In the genomic region with DNA sequence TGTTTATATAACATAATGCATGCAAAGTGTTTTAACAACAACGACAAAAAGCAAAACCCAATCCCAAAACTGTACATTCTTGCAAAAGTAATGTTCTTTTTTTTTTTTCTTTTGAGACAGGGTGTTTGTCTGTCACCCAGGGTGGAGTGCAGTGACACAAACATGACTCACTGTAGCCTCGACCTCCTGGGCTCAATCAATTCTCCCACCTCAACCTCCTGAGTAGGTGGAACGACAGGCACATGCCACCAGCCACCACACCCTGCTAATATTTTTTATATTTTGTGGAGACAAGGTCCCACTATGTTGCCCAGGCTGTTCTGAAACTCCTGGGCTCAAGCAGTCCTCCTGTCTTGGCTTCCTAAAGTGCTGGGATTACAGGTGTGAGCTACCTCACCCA, we compare ENCODE assay signal across 24 cellular contexts. TPM values are rescaled to one million over a fixed set of nuclear protein-coding genes. Genes with fewer than 3 reads are reported as not detected.
DNase-seq lines count a peak whose midpoint lies in the region; ATAC-seq, FAIRE-seq and TF ChIP-seq lines count a peak whose summit lies in the region.
"Had no signal": no experiment of that assay in that cellular context is flagged by ENCODE, and none has a peak within 500 bp of the region (broad histone marks: within the 10 kb centered on the region; RNA-seq: fewer than 3 reads in every experiment).

No MANE protein-coding gene starts in this region.

- TF ChIP-seq CTCF in pancreas (IDR thresholded peaks at IDR 0.05) = no peak

- H3K36me3 Mint-ChIP-seq in activated CD8-positive, alpha-beta memory T cell treated with anti-CD3 and anti-CD28 coated beads, Interleukin-2, amount 10 ng/mL, durations not matched to agents 7 days and 5 days = peaks cover 9% of the 10 kb centered on the region
- H3K36me3 Mint-ChIP-seq in activated naive CD8-positive, alpha-beta T cell = no peaks in the 10 kb centered on the region
- no peaks in the 10 kb centered on the region for H3K36me3 Mint-ChIP-seq in naive thymus-derived CD8-positive, alpha-beta T cell
- H3K36me3 Mint-ChIP-seq: brain; CD4-positive, alpha-beta memory T cell had no signal

- POLR2A ChIA-PET in naive thymus-derived CD8-positive, alpha-beta T cell (lab: Charles Lee) = no interaction called here

- peaks cover 49% of the 10 kb centered on the region for H3K4me1 Mint-ChIP-seq in activated CD8-positive, alpha-beta memory T cell treated with anti-CD3 and anti-CD28 coated beads, Interleukin-2, amount 10 ng/mL, durations not matched to agents 7 days and 5 days
- H3K4me1 Mint-ChIP-seq in activated naive CD8-positive, alpha-beta T cell (ENCODE audit: low read depth) = peaks cover 16% of the 10 kb centered on the region
- peaks cover 0 to 11% (median 0%) of the 10 kb centered on the region in 4 donors for H3K4me1 Mint-ChIP-seq in naive thymus-derived CD8-positive, alpha-beta T cell
- H3K4me1 Mint-ChIP-seq: brain; CD4-positive, alpha-beta memory T cell; neural crest cell had no signal

- H3K4me3 ChIP-seq in pancreas = no peak overlapping the region
- H3K4me3 ChIP-seq: colonic mucosa, Peyer's patch, stomach had no signal

- DNase-seq in activated CD8-positive, alpha-beta memory T cell treated with anti-CD3 and anti-CD28 coated beads, Interleukin-2, amount 10 ng/mL, durations not matched to agents 7 days and 5 days = peak; percentile 56
- DNase-seq in activated CD8-positive, alpha-beta memory T cell treated with anti-CD3 and anti-CD28 coated beads for 24 hours = no peak
- DNase-seq in M059J (ENCODE audit: low read depth) = peak; percentile 32
- DNase-seq in stimulated activated CD8-positive, alpha-beta memory T cell treated with anti-CD3 and anti-CD28 coated beads, Interleukin-4, amount 100 ng/mL, for 24 hours (ENCODE audit: low read depth) = peak; percentile 7
- DNase-seq in naive thymus-derived CD8-positive, alpha-beta T cell = no peak
- DNase-seq in pancreas = no peak
- no peak for DNase-seq in substantia nigra (lab: John Stamatoyannopoulos, UW)
- DNase-seq: activated naive CD4-positive, alpha-beta T cell treated with anti-CD3 and anti-CD28 coated beads for 36 hours; CD4-positive, alpha-beta memory T cell; colonic mucosa; DND-41; GOT3; IMR-90; NCI-H748 treated with DMSO at 0.1 percent for 48 hours; Peyer's patch; SK-N-SH; small intestine; stomach had no signal

- no peak overlapping the region for H3K4me3 Mint-ChIP-seq in activated CD8-positive, alpha-beta memory T cell treated with anti-CD3 and anti-CD28 coated beads, Interleukin-2, amount 10 ng/mL, durations not matched to agents 7 days and 5 days
- no peak overlapping the region for H3K4me3 Mint-ChIP-seq in activated naive CD8-positive, alpha-beta T cell
- H3K4me3 Mint-ChIP-seq in naive thymus-derived CD8-positive, alpha-beta T cell = no peak overlapping the region
- H3K4me3 Mint-ChIP-seq: activated naive CD4-positive, alpha-beta T cell treated with anti-CD3 and anti-CD28 coated beads for 36 hours; brain; CD4-positive, alpha-beta memory T cell; neural crest cell had no signal

- peak overlapping the region; percentile 27 for H3K27ac Mint-ChIP-seq in activated CD8-positive, alpha-beta memory T cell treated with anti-CD3 and anti-CD28 coated beads, Interleukin-2, amount 10 ng/mL, durations not matched to agents 7 days and 5 days
- H3K27ac Mint-ChIP-seq in activated naive CD8-positive, alpha-beta T cell = peak overlapping the region; percentile 34
- H3K27ac Mint-ChIP-seq in naive thymus-derived CD8-positive, alpha-beta T cell = peak overlapping the region in 3 of 10 donors; percentile 1 to 62 (median 45)
- H3K27ac Mint-ChIP-seq: activated naive CD4-positive, alpha-beta T cell treated with anti-CD3 and anti-CD28 coated beads for 36 hours; brain; CD4-positive, alpha-beta memory T cell had no signal

- FAIRE-seq in pancreas (lab: Jason Lieb, UNC) = no peak
- FAIRE-seq: endothelial cell of umbilical vein, small intestine had no signal

- no peaks in the 10 kb centered on the region for H3K36me3 ChIP-seq in pancreas
- H3K36me3 ChIP-seq: colonic mucosa, Peyer's patch, stomach had no signal

- ATAC-seq in activated CD8-positive, alpha-beta memory T cell treated with anti-CD3 and anti-CD28 coated beads, Interleukin-2, amount 10 ng/mL, durations not matched to agents 7 days and 5 days = peak; percentile 58
- no peak for ATAC-seq in naive thymus-derived CD8-positive, alpha-beta T cell
- no peak for ATAC-seq in pancreas

- 46 to 64% methylated on average over 3 of the region's 3 CpGs for WGBS in pancreas, 2 donors

- H3K4me1 ChIP-seq in pancreas = no peaks in the 10 kb centered on the region
- H3K4me1 ChIP-seq: colonic mucosa, Peyer's patch, stomach had no signal

- intact Hi-C loops in pancreas (cut with DNase I) = no loop called here

- H3K9me3 ChIP-seq in pancreas = no peaks in the 10 kb centered on the region
- H3K9me3 ChIP-seq: colonic mucosa, Peyer's patch, SK-N-SH, stomach had no signal

- H3K27me3 ChIP-seq in pancreas = no peaks in the 10 kb centered on the region
- H3K27me3 ChIP-seq: colonic mucosa, Peyer's patch, stomach had no signal

- no peaks in the 10 kb centered on the region for H3K27me3 Mint-ChIP-seq in activated CD8-positive, alpha-beta memory T cell treated with anti-CD3 and anti-CD28 coated beads, Interleukin-2, amount 10 ng/mL, durations not matched to agents 7 days and 5 days
- no peaks in the 10 kb centered on the region for H3K27me3 Mint-ChIP-seq in activated naive CD8-positive, alpha-beta T cell
- no peaks in the 10 kb centered on the region for H3K27me3 Mint-ChIP-seq in naive thymus-derived CD8-positive, alpha-beta T cell
- H3K27me3 Mint-ChIP-seq: CD4-positive, alpha-beta memory T cell had no signal

- H3K9me3 Mint-ChIP-seq in activated CD8-positive, alpha-beta memory T cell treated with anti-CD3 and anti-CD28 coated beads, Interleukin-2, amount 10 ng/mL, durations not matched to agents 7 days and 5 days (ENCODE audit: low read depth) = peaks cover 3% of the 10 kb centered on the region
- H3K9me3 Mint-ChIP-seq in activated naive CD8-positive, alpha-beta T cell (ENCODE audit: low read depth) = no peaks in the 10 kb centered on the region
- H3K9me3 Mint-ChIP-seq in naive thymus-derived CD8-positive, alpha-beta T cell = no peaks in the 10 kb centered on the region
- H3K9me3 Mint-ChIP-seq: activated naive CD4-positive, alpha-beta T cell treated with anti-CD3 and anti-CD28 coated beads for 36 hours; brain; neural crest cell had no signal

- CTCF ChIA-PET in activated CD8-positive, alpha-beta memory T cell treated with anti-CD3 and anti-CD28 coated beads, Interleukin-2, amount 10 ng/mL, durations not matched to agents 7 days and 5 days (lab: Charles Lee) = interaction anchor here (1.2 to 1.5 kb wide), 2 partner anchors 10 to 14 kb away, joined by 3 read pairs; a partner anchor contains a TSS

- H3K27ac ChIP-seq in pancreas (no peak overlapping the region), substantia nigra (ENCODE audit: low read depth, low read length, poor library complexity, severe bottlenecking) (no peak overlapping the region)
- H3K27ac ChIP-seq: colonic mucosa, Peyer's patch, stomach had no signal

RNA-seq across cellular contexts. Expression of a gene that starts 13.6 kb away (rescaled TPM):
- 1 to 10 TPM; 2.2 to 2.7 TPM for total RNA-seq in activated CD8-positive, alpha-beta memory T cell treated with anti-CD3 and anti-CD28 coated beads, Interleukin-2, amount 10 ng/mL, durations not matched to agents 7 days and 5 days
- total RNA-seq in M059J (2014; rRNA removed; shearing (Covaris generic)) = not detected in 2 replicates
- 10 to 100 TPM; 26.5 to 30.2 TPM for total RNA-seq in naive thymus-derived CD8-positive, alpha-beta T cell
- polyA plus RNA-seq in naive thymus-derived CD8-positive, alpha-beta T cell = 1 to 10 TPM; 2.3 to 4.7 (median 4.6) TPM
- total RNA-seq in pancreas = under 1 TPM in 1 of 6 donors, not detected in 5; 0.18 TPM
- polyA plus RNA-seq in pancreas = not detected
- total RNA-seq: endothelial cell of umbilical vein, fibroblast of villous mesenchyme, IMR-90, neural crest cell, Peyer's patch, pulmonary artery endothelial cell had no signal
- polyA plus RNA-seq: endothelial cell of umbilical vein, IMR-90, SK-N-SH, stomach had no signal

RNA-seq across cellular contexts. Expression of a gene that starts 36.3 kb away (rescaled TPM):
- total RNA-seq in activated CD8-positive, alpha-beta memory T cell treated with anti-CD3 and anti-CD28 coated beads, Interleukin-2, amount 10 ng/mL, durations not matched to agents 7 days and 5 days = 100 to 1,000 TPM in 1 of 2 experiments, 10 to 100 TPM in 1; 51.9 to 108 TPM
- 0.84 and 3.9 TPM in 2 replicates for total RNA-seq in M059J (2014; rRNA removed; shearing (Covaris generic))
- total RNA-seq in naive thymus-derived CD8-positive, alpha-beta T cell = 1 to 10 TPM; 5.4 to 8.1 TPM
- polyA plus RNA-seq in naive thymus-derived CD8-positive, alpha-beta T cell = 1 to 10 TPM; 4.4 to 8.9 (median 5.4) TPM
- 10 to 100 TPM in 1 of 6 donors, 1 to 10 TPM in 2, under 1 TPM in 3; 0.74 to 10.3 (median 1.4) TPM for total RNA-seq in pancreas
- 1 to 10 TPM in 1 of 2 donors, under 1 TPM in 1; 0.72 to 1.2 TPM for polyA plus RNA-seq in pancreas
- total RNA-seq: endothelial cell of umbilical vein, fibroblast of villous mesenchyme had no signal
- polyA plus RNA-seq: endothelial cell of umbilical vein had no signal

Comparison
In these comparisons a context has a peak if more than half of its experiments do, and no peak if none do; other contexts are left out.
1. DNase-seq: peak in activated CD8-positive, alpha-beta memory T cell treated with anti-CD3 and anti-CD28 coated beads, Interleukin-2, amount 10 ng/mL, durations not matched to agents 7 days and 5 days (single experiment), M059J (single experiment) and stimulated activated CD8-positive, alpha-beta memory T cell treated with anti-CD3 and anti-CD28 coated beads, Interleukin-4, amount 100 ng/mL, for 24 hours (single experiment); none in activated CD8-positive, alpha-beta memory T cell treated with anti-CD3 and anti-CD28 coated beads for 24 hours (single experiment), naive thymus-derived CD8-positive, alpha-beta T cell (0 of 10), pancreas (0 of 6) and substantia nigra (0 of 49).
2. RNA of a gene that starts 13.6 kb away (total RNA-seq): 26.5 to 30.2 TPM in naive thymus-derived CD8-positive, alpha-beta T cell; 2.2 to 2.7 TPM in activated CD8-positive, alpha-beta memory T cell treated with anti-CD3 and anti-CD28 coated beads, Interleukin-2, amount 10 ng/mL, durations not matched to agents 7 days and 5 days, 0.18 TPM in pancreas and not detected in M059J; every median in the first group is over 4 times any median in the second.
3. RNA of a gene that starts 36.3 kb away (total RNA-seq): 51.9 to 108 TPM in activated CD8-positive, alpha-beta memory T cell treated with anti-CD3 and anti-CD28 coated beads, Interleukin-2, amount 10 ng/mL, durations not matched to agents 7 days and 5 days; 5.4 to 8.1 TPM in naive thymus-derived CD8-positive, alpha-beta T cell, 0.74 to 10.3 TPM in pancreas and 0.84 to 3.9 TPM in M059J; every median in the first group is over 4 times any median in the second.